In genomic region chr3:159978353-159978752, GRCh38 we compare ENCODE assay signal across 1 cellular context.
A peak's percentile ranks its signal among the peaks of the same experiment; 100 is the strongest.
TF ChIP-seq lines count a peak whose summit lies in the region.

No MANE protein-coding gene starts in this region.

TF ChIP-seq in HepG2, 621 proteins besides CTCF, POLR2A, EP300 and RAD21 (continued from another document and continues in another):
- no peak for TF ChIP-seq ZBTB40 (IDR thresholded peaks at IDR 0.05)
- TF ChIP-seq ZBTB40 (CRISPR knock-in tag; IDR thresholded peaks at IDR 0.05), result no peak
- TF ChIP-seq ZNF788 (CRISPR knock-in tag; IDR thresholded peaks at IDR 0.05; ENCODE audit: borderline replicate concordance), result no peak
- no peak for TF ChIP-seq HINFP (CRISPR knock-in tag; IDR thresholded peaks at IDR 0.05; ENCODE audit: low read depth)
- TF ChIP-seq RAD51 (IDR thresholded peaks at IDR 0.05; ENCODE audit: borderline replicate concordance), result no peak
- TF ChIP-seq, protein P1, sequence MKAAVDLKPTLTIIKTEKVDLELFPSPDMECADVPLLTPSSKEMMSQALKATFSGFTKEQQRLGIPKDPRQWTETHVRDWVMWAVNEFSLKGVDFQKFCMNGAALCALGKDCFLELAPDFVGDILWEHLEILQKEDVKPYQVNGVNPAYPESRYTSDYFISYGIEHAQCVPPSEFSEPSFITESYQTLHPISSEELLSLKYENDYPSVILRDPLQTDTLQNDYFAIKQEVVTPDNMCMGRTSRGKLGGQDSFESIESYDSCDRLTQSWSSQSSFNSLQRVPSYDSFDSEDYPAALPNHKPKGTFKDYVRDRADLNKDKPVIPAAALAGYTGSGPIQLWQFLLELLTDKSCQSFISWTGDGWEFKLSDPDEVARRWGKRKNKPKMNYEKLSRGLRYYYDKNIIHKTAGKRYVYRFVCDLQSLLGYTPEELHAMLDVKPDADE (CRISPR knock-in tag; IDR thresholded peaks at IDR 0.05), result no peak
- TF ChIP-seq ZFP36L1 (CRISPR knock-in tag; IDR thresholded peaks at IDR 0.05), result no peak
- no peak for TF ChIP-seq THAP8 (CRISPR knock-in tag; IDR thresholded peaks at IDR 0.05; ENCODE audit: borderline replicate concordance)
- no peak for TF ChIP-seq ZNF354B (CRISPR knock-in tag; IDR thresholded peaks at IDR 0.05)
- TF ChIP-seq, protein P2, sequence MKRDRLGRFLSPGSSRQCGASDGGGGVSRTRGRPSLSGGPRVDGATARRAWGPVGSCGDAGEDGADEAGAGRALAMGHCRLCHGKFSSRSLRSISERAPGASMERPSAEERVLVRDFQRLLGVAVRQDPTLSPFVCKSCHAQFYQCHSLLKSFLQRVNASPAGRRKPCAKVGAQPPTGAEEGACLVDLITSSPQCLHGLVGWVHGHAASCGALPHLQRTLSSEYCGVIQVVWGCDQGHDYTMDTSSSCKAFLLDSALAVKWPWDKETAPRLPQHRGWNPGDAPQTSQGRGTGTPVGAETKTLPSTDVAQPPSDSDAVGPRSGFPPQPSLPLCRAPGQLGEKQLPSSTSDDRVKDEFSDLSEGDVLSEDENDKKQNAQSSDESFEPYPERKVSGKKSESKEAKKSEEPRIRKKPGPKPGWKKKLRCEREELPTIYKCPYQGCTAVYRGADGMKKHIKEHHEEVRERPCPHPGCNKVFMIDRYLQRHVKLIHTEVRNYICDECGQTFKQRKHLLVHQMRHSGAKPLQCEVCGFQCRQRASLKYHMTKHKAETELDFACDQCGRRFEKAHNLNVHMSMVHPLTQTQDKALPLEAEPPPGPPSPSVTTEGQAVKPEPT (CRISPR knock-in tag; IDR thresholded peaks at IDR 0.05; ENCODE audit: low read depth), result no peak
- TF ChIP-seq SRF (IDR thresholded peaks at IDR 0.05; ENCODE audit: low read depth, low read length), result no peak
- peak; percentile 37; the same call in 1 of the 2 replicates for TF ChIP-seq ZNF264 (CRISPR knock-in tag; IDR thresholded peaks at IDR 0.05)
- TF ChIP-seq, protein P3, sequence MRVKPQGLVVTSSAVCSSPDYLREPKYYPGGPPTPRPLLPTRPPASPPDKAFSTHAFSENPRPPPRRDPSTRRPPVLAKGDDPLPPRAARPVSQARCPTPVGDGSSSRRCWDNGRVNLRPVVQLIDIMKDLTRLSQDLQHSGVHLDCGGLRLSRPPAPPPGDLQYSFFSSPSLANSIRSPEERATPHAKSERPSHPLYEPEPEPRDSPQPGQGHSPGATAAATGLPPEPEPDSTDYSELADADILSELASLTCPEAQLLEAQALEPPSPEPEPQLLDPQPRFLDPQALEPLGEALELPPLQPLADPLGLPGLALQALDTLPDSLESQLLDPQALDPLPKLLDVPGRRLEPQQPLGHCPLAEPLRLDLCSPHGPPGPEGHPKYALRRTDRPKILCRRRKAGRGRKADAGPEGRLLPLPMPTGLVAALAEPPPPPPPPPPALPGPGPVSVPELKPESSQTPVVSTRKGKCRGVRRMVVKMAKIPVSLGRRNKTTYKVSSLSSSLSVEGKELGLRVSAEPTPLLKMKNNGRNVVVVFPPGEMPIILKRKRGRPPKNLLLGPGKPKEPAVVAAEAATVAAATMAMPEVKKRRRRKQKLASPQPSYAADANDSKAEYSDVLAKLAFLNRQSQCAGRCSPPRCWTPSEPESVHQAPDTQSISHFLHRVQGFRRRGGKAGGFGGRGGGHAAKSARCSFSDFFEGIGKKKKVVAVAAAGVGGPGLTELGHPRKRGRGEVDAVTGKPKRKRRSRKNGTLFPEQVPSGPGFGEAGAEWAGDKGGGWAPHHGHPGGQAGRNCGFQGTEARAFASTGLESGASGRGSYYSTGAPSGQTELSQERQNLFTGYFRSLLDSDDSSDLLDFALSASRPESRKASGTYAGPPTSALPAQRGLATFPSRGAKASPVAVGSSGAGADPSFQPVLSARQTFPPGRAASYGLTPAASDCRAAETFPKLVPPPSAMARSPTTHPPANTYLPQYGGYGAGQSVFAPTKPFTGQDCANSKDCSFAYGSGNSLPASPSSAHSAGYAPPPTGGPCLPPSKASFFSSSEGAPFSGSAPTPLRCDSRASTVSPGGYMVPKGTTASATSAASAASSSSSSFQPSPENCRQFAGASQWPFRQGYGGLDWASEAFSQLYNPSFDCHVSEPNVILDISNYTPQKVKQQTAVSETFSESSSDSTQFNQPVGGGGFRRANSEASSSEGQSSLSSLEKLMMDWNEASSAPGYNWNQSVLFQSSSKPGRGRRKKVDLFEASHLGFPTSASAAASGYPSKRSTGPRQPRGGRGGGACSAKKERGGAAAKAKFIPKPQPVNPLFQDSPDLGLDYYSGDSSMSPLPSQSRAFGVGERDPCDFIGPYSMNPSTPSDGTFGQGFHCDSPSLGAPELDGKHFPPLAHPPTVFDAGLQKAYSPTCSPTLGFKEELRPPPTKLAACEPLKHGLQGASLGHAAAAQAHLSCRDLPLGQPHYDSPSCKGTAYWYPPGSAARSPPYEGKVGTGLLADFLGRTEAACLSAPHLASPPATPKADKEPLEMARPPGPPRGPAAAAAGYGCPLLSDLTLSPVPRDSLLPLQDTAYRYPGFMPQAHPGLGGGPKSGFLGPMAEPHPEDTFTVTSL (CRISPR knock-in tag; IDR thresholded peaks at IDR 0.05; ENCODE audit: borderline replicate concordance), result peak; percentile 91; the same call in 1 of the 2 replicates
- TF ChIP-seq THAP11 (CRISPR knock-in tag; IDR thresholded peaks at IDR 0.05), result peak; percentile 20; the same call in 1 of the 2 replicates
- no peak for TF ChIP-seq ESRRA (CRISPR knock-in tag; IDR thresholded peaks at IDR 0.05; ENCODE audit: low read depth)
- TF ChIP-seq SAP130 (CRISPR knock-in tag; IDR thresholded peaks at IDR 0.05; ENCODE audit: low read depth), result peak; percentile 55; the same call in 1 of the 2 replicates
- no peak for TF ChIP-seq AKAP8 (CRISPR knock-in tag; IDR thresholded peaks at IDR 0.05)
- TF ChIP-seq KDM6A (CRISPR knock-in tag; IDR thresholded peaks at IDR 0.05; ENCODE audit: low read depth), result peak; percentile 83
- TF ChIP-seq TRAFD1 (CRISPR knock-in tag; IDR thresholded peaks at IDR 0.05; ENCODE audit: borderline replicate concordance), result no peak
- TF ChIP-seq TMF1 (CRISPR knock-in tag; IDR thresholded peaks at IDR 0.05; ENCODE audit: low read depth), result no peak
- TF ChIP-seq GATA4 (IDR thresholded peaks at IDR 0.05; ENCODE audit: borderline replicate concordance, low read depth), result 0 out of 2 replicates have a peak, but pooled peaks have one; percentile 23
- TF ChIP-seq ZNF530 (CRISPR knock-in tag; IDR thresholded peaks at IDR 0.05; ENCODE audit: low read depth), result no peak
- no peak for TF ChIP-seq ZBTB14 (CRISPR knock-in tag; IDR thresholded peaks at IDR 0.05)
- no peak for TF ChIP-seq ZNF839 (CRISPR knock-in tag; IDR thresholded peaks at IDR 0.05; ENCODE audit: borderline replicate concordance)
- no peak for TF ChIP-seq SP140L (CRISPR knock-in tag; IDR thresholded peaks at IDR 0.05; ENCODE audit: borderline replicate concordance)
- no peak for TF ChIP-seq SMARCC2 (IDR thresholded peaks at IDR 0.05)
- TF ChIP-seq ZC3H4 (CRISPR knock-in tag; IDR thresholded peaks at IDR 0.05; ENCODE audit: borderline replicate concordance), result no peak
- TF ChIP-seq ZFP36L2 (CRISPR knock-in tag; IDR thresholded peaks at IDR 0.05), result no peak
- no peak for TF ChIP-seq NBN (conservative IDR thresholded peaks at IDR 0.05)
- no peak for TF ChIP-seq NFE2L2 (IDR thresholded peaks at IDR 0.05; ENCODE audit: low read length)
- TF ChIP-seq MEIS1 (CRISPR knock-in tag; IDR thresholded peaks at IDR 0.05; ENCODE audit: borderline replicate concordance), result no peak
- TF ChIP-seq ZNF235 (CRISPR knock-in tag; IDR thresholded peaks at IDR 0.05; ENCODE audit: borderline replicate concordance), result no peak
- no peak for TF ChIP-seq SMC3 (IDR thresholded peaks at IDR 0.05; ENCODE audit: low read length)
- TF ChIP-seq NFYB (CRISPR knock-in tag; IDR thresholded peaks at IDR 0.05), result no peak
